1 cellular context compared by ENCODE assay signal in genomic region chr1:156503672-156504055, GRCh38.
TF ChIP-seq lines count a peak whose summit lies in the region.

No MANE protein-coding gene starts in this region.

TF ChIP-seq in HepG2, 621 proteins besides CTCF, POLR2A, EP300 and RAD21:
- TF ChIP-seq, protein P1, sequence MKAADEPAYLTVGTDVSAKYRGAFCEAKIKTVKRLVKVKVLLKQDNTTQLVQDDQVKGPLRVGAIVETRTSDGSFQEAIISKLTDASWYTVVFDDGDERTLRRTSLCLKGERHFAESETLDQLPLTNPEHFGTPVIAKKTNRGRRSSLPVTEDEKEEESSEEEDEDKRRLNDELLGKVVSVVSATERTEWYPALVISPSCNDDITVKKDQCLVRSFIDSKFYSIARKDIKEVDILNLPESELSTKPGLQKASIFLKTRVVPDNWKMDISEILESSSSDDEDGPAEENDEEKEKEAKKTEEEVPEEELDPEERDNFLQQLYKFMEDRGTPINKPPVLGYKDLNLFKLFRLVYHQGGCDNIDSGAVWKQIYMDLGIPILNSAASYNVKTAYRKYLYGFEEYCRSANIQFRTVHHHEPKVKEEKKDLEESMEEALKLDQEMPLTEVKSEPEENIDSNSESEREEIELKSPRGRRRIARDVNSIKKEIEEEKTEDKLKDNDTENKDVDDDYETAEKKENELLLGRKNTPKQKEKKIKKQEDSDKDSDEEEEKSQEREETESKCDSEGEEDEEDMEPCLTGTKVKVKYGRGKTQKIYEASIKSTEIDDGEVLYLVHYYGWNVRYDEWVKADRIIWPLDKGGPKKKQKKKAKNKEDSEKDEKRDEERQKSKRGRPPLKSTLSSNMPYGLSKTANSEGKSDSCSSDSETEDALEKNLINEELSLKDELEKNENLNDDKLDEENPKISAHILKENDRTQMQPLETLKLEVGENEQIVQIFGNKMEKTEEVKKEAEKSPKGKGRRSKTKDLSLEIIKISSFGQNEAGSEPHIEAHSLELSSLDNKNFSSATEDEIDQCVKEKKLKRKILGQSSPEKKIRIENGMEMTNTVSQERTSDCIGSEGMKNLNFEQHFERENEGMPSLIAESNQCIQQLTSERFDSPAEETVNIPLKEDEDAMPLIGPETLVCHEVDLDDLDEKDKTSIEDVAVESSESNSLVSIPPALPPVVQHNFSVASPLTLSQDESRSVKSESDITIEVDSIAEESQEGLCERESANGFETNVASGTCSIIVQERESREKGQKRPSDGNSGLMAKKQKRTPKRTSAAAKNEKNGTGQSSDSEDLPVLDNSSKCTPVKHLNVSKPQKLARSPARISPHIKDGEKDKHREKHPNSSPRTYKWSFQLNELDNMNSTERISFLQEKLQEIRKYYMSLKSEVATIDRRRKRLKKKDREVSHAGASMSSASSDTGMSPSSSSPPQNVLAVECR (CRISPR knock-in tag; IDR thresholded peaks at IDR 0.05; ENCODE audit: borderline replicate concordance), result no peak
- no peak for TF ChIP-seq KLF6 (CRISPR knock-in tag; IDR thresholded peaks at IDR 0.05)
- no peak for TF ChIP-seq HNF4A (CRISPR knock-in tag; IDR thresholded peaks at IDR 0.05)
- TF ChIP-seq TCF7L2 (IDR thresholded peaks at IDR 0.05; ENCODE audit: low read depth, low read length), result no peak
- TF ChIP-seq MYC (CRISPR knock-in tag; IDR thresholded peaks at IDR 0.05; ENCODE audit: borderline replicate concordance), result no peak
- TF ChIP-seq RBAK (CRISPR knock-in tag; IDR thresholded peaks at IDR 0.05), result no peak
- TF ChIP-seq GLI4 (CRISPR knock-in tag; IDR thresholded peaks at IDR 0.05; ENCODE audit: borderline replicate concordance), result no peak
- no peak for TF ChIP-seq EEA1 (CRISPR knock-in tag; IDR thresholded peaks at IDR 0.05; ENCODE audit: borderline replicate concordance)
- no peak for TF ChIP-seq ZNF878 (CRISPR knock-in tag; IDR thresholded peaks at IDR 0.05)
- no peak for TF ChIP-seq BCLAF1 (IDR thresholded peaks at IDR 0.05)
- TF ChIP-seq YEATS2 (CRISPR knock-in tag; IDR thresholded peaks at IDR 0.05; ENCODE audit: borderline replicate concordance), result no peak
- TF ChIP-seq HNF4G (IDR thresholded peaks at IDR 0.05; ENCODE audit: borderline replicate concordance, low read depth, low read length), result no peak
- no peak for TF ChIP-seq HNF4G (CRISPR knock-in tag; IDR thresholded peaks at IDR 0.05; ENCODE audit: borderline replicate concordance, low read depth)
- TF ChIP-seq KDM2A (CRISPR knock-in tag; IDR thresholded peaks at IDR 0.05; ENCODE audit: borderline replicate concordance, low read depth), result no peak
- TF ChIP-seq GTF2F1 (IDR thresholded peaks at IDR 0.05; ENCODE audit: low read length), result no peak
- no peak for TF ChIP-seq SMYD3 (CRISPR knock-in tag; IDR thresholded peaks at IDR 0.05)
- no peak; the same call in 1 of the 2 replicates for TF ChIP-seq PHF21A (CRISPR knock-in tag; IDR thresholded peaks at IDR 0.05)
- TF ChIP-seq RBFOX2 (IDR thresholded peaks at IDR 0.05; ENCODE audit: low read depth, low read length), result no peak
- TF ChIP-seq DBP (CRISPR knock-in tag; IDR thresholded peaks at IDR 0.05; ENCODE audit: not compliant biosample characterization), result no peak
- TF ChIP-seq ATF6 (CRISPR knock-in tag; conservative IDR thresholded peaks at IDR 0.05), result no peak
- TF ChIP-seq, protein P2, sequence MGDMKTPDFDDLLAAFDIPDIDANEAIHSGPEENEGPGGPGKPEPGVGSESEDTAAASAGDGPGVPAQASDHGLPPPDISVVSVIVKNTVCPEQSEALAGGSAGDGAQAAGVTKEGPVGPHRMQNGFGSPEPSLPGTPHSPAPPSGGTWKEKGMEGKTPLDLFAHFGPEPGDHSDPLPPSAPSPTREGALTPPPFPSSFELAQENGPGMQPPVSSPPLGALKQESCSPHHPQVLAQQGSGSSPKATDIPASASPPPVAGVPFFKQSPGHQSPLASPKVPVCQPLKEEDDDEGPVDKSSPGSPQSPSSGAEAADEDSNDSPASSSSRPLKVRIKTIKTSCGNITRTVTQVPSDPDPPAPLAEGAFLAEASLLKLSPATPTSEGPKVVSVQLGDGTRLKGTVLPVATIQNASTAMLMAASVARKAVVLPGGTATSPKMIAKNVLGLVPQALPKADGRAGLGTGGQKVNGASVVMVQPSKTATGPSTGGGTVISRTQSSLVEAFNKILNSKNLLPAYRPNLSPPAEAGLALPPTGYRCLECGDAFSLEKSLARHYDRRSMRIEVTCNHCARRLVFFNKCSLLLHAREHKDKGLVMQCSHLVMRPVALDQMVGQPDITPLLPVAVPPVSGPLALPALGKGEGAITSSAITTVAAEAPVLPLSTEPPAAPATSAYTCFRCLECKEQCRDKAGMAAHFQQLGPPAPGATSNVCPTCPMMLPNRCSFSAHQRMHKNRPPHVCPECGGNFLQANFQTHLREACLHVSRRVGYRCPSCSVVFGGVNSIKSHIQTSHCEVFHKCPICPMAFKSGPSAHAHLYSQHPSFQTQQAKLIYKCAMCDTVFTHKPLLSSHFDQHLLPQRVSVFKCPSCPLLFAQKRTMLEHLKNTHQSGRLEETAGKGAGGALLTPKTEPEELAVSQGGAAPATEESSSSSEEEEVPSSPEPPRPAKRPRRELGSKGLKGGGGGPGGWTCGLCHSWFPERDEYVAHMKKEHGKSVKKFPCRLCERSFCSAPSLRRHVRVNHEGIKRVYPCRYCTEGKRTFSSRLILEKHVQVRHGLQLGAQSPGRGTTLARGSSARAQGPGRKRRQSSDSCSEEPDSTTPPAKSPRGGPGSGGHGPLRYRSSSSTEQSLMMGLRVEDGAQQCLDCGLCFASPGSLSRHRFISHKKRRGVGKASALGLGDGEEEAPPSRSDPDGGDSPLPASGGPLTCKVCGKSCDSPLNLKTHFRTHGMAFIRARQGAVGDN (CRISPR knock-in tag; IDR thresholded peaks at IDR 0.05), result no peak
